In the genomic region with DNA sequence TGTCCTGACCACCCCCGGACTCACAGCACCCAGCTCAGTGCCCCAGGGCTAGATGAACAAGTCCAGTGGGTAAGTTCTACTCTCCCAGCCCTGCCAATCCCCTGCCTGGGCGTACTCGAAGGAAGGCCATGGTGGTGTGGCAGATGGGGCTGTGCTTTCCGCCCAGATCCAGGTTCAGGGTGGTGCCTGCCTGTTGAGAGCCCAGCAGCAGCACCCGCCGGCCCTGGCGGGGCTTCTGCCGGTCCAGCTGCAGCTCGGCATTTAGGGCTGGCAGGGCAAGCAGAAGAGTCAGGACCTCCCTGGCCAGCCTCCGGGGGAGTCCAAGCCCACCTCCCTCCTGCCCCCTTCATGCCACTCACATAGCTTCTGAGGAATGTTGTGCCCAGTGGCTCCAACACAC, we compare ENCODE assay signal across 2 cellular contexts.
TF ChIP-seq lines count a peak whose summit lies in the region.

No MANE protein-coding gene starts in this region.

TF ChIP-seq in HEK293, 187 proteins besides CTCF, POLR2A, EP300 and RAD21:
- TF ChIP-seq, protein P1, sequence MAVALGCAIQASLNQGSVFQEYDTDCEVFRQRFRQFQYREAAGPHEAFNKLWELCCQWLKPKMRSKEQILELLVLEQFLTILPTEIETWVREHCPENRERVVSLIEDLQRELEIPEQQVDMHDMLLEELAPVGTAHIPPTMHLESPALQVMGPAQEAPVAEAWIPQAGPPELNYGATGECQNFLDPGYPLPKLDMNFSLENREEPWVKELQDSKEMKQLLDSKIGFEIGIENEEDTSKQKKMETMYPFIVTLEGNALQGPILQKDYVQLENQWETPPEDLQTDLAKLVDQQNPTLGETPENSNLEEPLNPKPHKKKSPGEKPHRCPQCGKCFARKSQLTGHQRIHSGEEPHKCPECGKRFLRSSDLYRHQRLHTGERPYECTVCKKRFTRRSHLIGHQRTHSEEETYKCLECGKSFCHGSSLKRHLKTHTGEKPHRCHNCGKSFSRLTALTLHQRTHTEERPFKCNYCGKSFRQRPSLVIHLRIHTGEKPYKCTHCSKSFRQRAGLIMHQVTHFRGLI (tag by site-specific recombination; IDR thresholded peaks at IDR 0.05), result peak; percentile 82
- TF ChIP-seq ZNF510 (tag by site-specific recombination; IDR thresholded peaks at IDR 0.05; ENCODE audit: insufficient replicate concordance), result no peak

TF ChIP-seq in H1, 55 proteins besides CTCF, POLR2A, EP300 and RAD21:
- TF ChIP-seq CHD1 (IDR thresholded peaks at IDR 0.05; ENCODE audit: low read depth, low read length) (no peak), KDM4A (IDR thresholded peaks at IDR 0.05; ENCODE audit: low read depth, low read length, severe bottlenecking) (no peak), SIX5 (IDR thresholded peaks at IDR 0.05; ENCODE audit: low read depth, low read length) (no peak), SAP30 (IDR thresholded peaks at IDR 0.05; ENCODE audit: insufficient read depth, insufficient replicate concordance, low read length) (no peak), BCL11A (IDR thresholded peaks at IDR 0.05; ENCODE audit: low read depth in 2 of 2, low read length in 2 of 2) (no peak), CBX8 (IDR thresholded peaks at IDR 0.05; ENCODE audit: borderline replicate concordance, low read depth, low read length) (no peak), JUND (IDR thresholded peaks at IDR 0.05; ENCODE audit: low read length) (no peak), NRF1 (IDR thresholded peaks at IDR 0.05; ENCODE audit: low read depth, low read length) (no peak), POLR2AphosphoS5 (IDR thresholded peaks at IDR 0.05; ENCODE audit: low read depth, low read length) (no peak), POU5F1 (IDR thresholded peaks at IDR 0.05; ENCODE audit: low read depth, low read length) (no peak), CEBPB (IDR thresholded peaks at IDR 0.05; ENCODE audit: low read depth, low read length) (no peak), ASH2L (IDR thresholded peaks at IDR 0.05; ENCODE audit: low read length) (no peak), SRF (IDR thresholded peaks at IDR 0.05; ENCODE audit: low read depth, low read length) (no peak), EZH2 (IDR thresholded peaks at IDR 0.05; ENCODE audit: low read depth, low read length, severe bottlenecking) (no peak), FOSL1 (IDR thresholded peaks at IDR 0.05; ENCODE audit: insufficient read depth, low read depth, low read length) (no peak), SP4 (IDR thresholded peaks at IDR 0.05; ENCODE audit: low read length) (no peak)
